Comparison of ENCODE assay signal across 9 cellular contexts in genomic region chr10:35058134-35058533, GRCh38. TPM values are rescaled to one million over a fixed set of nuclear protein-coding genes. Genes with fewer than 3 reads are reported as not detected.
A peak's percentile ranks its signal among the peaks of the same experiment; 100 is the strongest.
DNase-seq lines count a peak whose midpoint lies in the region; ATAC-seq, FAIRE-seq and TF ChIP-seq lines count a peak whose summit lies in the region.
"Had no signal": no experiment of that assay in that cellular context is flagged by ENCODE, and none has a peak within 500 bp of the region (broad histone marks: within the 10 kb centered on the region; RNA-seq: fewer than 3 reads in every experiment).

No MANE protein-coding gene starts in this region.

- no peak overlapping the region for H3K27ac ChIP-seq in naive thymus-derived CD4-positive, alpha-beta T cell (ENCODE audit: low read depth, low read length)
- H3K27ac ChIP-seq in small intestine (ENCODE audit: low read depth in 1 of 2, low read length in 1 of 2) = no peak overlapping the region
- H3K27ac ChIP-seq: heart left ventricle had no signal

- CTCF ChIA-PET in naive thymus-derived CD4-positive, alpha-beta T cell (lab: Charles Lee) = no interaction called here

- POLR2A ChIA-PET in naive thymus-derived CD4-positive, alpha-beta T cell (lab: Charles Lee) = no interaction called here

- peaks cover 43% of the 10 kb centered on the region for H3K36me3 ChIP-seq in MG63
- peaks cover 7 to 58% (median 20%) of the 10 kb centered on the region in 3 experiments for H3K36me3 ChIP-seq in naive thymus-derived CD4-positive, alpha-beta T cell (ENCODE audit: control insufficient read depth in 2 of 3, insufficient read depth in 3 of 3, low read length in 3 of 3)
- H3K36me3 ChIP-seq in small intestine (ENCODE audit: control insufficient read depth in 2 of 2, insufficient read depth in 2 of 2, low read length in 2 of 2) = peaks cover 5 to 15% of the 10 kb centered on the region in 2 donors

- H3K27me3 ChIP-seq in MG63 (no peaks in the 10 kb centered on the region), small intestine (ENCODE audit: control insufficient read depth in 2 of 2, insufficient read depth in 2 of 2, low read length in 2 of 2) (no peaks in the 10 kb centered on the region)
- H3K27me3 ChIP-seq in naive thymus-derived CD4-positive, alpha-beta T cell (ENCODE audit: control insufficient read depth in 2 of 2, insufficient read depth in 2 of 2, low read length in 2 of 2) = no peaks in the 10 kb centered on the region
- H3K27me3 ChIP-seq: heart left ventricle had no signal

- H3K4me3 ChIP-seq in MG63 = no peak overlapping the region
- H3K4me3 ChIP-seq in foreskin fibroblast (ENCODE audit: low read depth in 1 of 2, low read length in 2 of 2) = no peak overlapping the region
- no peak overlapping the region for H3K4me3 ChIP-seq in naive thymus-derived CD4-positive, alpha-beta T cell (ENCODE audit: low read length)
- H3K4me3 ChIP-seq in small intestine (ENCODE audit: low read depth in 1 of 2, low read length in 2 of 2) = no peak overlapping the region
- H3K4me3 ChIP-seq: heart left ventricle had no signal

- H3K9me3 ChIP-seq in MG63 (no peaks in the 10 kb centered on the region), small intestine (ENCODE audit: control insufficient read depth, low read depth) (no peaks in the 10 kb centered on the region)
- H3K9me3 ChIP-seq in naive thymus-derived CD4-positive, alpha-beta T cell (ENCODE audit: control insufficient read depth in 2 of 3, low read length in 3 of 3) = no peaks in the 10 kb centered on the region
- H3K9me3 ChIP-seq: heart left ventricle had no signal

- H3K9me3 Mint-ChIP-seq in naive thymus-derived CD4-positive, alpha-beta T cell = no peaks in the 10 kb centered on the region

- no peaks in the 10 kb centered on the region for H3K27me3 Mint-ChIP-seq in naive thymus-derived CD4-positive, alpha-beta T cell

- peaks cover 7 to 71% (median 36%) of the 10 kb centered on the region in 5 donors for H3K36me3 Mint-ChIP-seq in naive thymus-derived CD4-positive, alpha-beta T cell

- 52 to 77% (median 64%) methylated on average over 6 of the region's 6 CpGs for WGBS in small intestine, 3 donors

- DNase-seq in AG20443 (ENCODE audit: low spot score) = peak; percentile 82
- DNase-seq in MG63 = peak; percentile 58
- peak; percentile 79 to 83 for DNase-seq in foreskin fibroblast
- DNase-seq in GOT3 (lab: John Stamatoyannopoulos, UW) = no peak
- no peak for DNase-seq in naive thymus-derived CD4-positive, alpha-beta T cell
- no peak for DNase-seq in small intestine
- DNase-seq: heart left ventricle had no signal

- intact Hi-C loops in naive thymus-derived CD4-positive, alpha-beta T cell (cut with micrococcal nuclease) = no loop called here

- ATAC-seq in GM21619 (IDR thresholded peaks at IDR 0.05; ENCODE audit: unreplicated experiment) (peak; percentile 88), GM19035 (IDR thresholded peaks at IDR 0.05; ENCODE audit: unreplicated experiment) (no peak)
- ATAC-seq in naive thymus-derived CD4-positive, alpha-beta T cell = no peak
- ATAC-seq: heart left ventricle had no signal

- FAIRE-seq in small intestine (lab: Jason Lieb, UNC) = no peak

- no peak overlapping the region for H3K4me3 Mint-ChIP-seq in naive thymus-derived CD4-positive, alpha-beta T cell

- no peak for TF ChIP-seq CTCF in foreskin fibroblast (IDR thresholded peaks at IDR 0.05; ENCODE audit: low read depth, low read length)

- peaks cover 8 to 24% (median 13%) of the 10 kb centered on the region in 7 donors for H3K4me1 Mint-ChIP-seq in naive thymus-derived CD4-positive, alpha-beta T cell

- peaks cover 0 to 4% of the 10 kb centered on the region in 2 donors for H3K4me1 ChIP-seq in naive thymus-derived CD4-positive, alpha-beta T cell (ENCODE audit: control insufficient read depth in 2 of 2, insufficient read depth in 2 of 2, low read length in 2 of 2)
- no peaks in the 10 kb centered on the region for H3K4me1 ChIP-seq in small intestine (ENCODE audit: control insufficient read depth in 2 of 2, insufficient read depth in 1 of 2, low read depth in 1 of 2, low read length in 1 of 2)

- H3K27ac Mint-ChIP-seq in naive thymus-derived CD4-positive, alpha-beta T cell = peak overlapping the region in 2 of 9 donors; percentile 14 to 38

RNA-seq across cellular contexts. Expression of gene CUL2, which starts 32.0 kb away (rescaled TPM):
- total RNA-seq in MG63 (2014; rRNA removed; shearing (Covaris generic); ENCODE audit: low replicate concordance) = 18.3 and 26.9 TPM in 2 replicates
- 10 to 100 TPM; 30.9 to 43.7 (median 36.0) TPM for total RNA-seq in naive thymus-derived CD4-positive, alpha-beta T cell
- polyA plus RNA-seq in naive thymus-derived CD4-positive, alpha-beta T cell = 10 to 100 TPM; 26.5 to 33.4 TPM
- 10 to 100 TPM in 2 of 3 donors, 1 to 10 TPM in 1; 9.2 to 13.3 (median 12.1) TPM for polyA plus RNA-seq in small intestine

Comparison
In these comparisons a context has a peak if more than half of its experiments do, and no peak if none do; other contexts are left out.
1. DNase-seq: peak in AG20443 (single experiment), MG63 (single experiment) and foreskin fibroblast (2 of 2); none in GOT3 (single experiment), naive thymus-derived CD4-positive, alpha-beta T cell (0 of 9) and small intestine (single experiment).